Comparison of ENCODE assay signal across 8 cellular contexts in genomic region chr5:322281-322941, GRCh38. TPM values are rescaled to one million over a fixed set of nuclear protein-coding genes. Genes with fewer than 3 reads are reported as not detected.
DNase-seq lines count a peak whose midpoint lies in the region; ATAC-seq and TF ChIP-seq lines count a peak whose summit lies in the region.

No MANE protein-coding gene starts in this region.

- H3K27ac Mint-ChIP-seq in stimulated activated effector memory CD8-positive, alpha-beta T cell treated with anti-CD3 and anti-CD28 coated beads, Interleukin-12 subunit alpha, Interleukin-12 subunit beta, amount 100 ng/mL, for 72 hours = no peak overlapping the region

- peaks cover 7% of the 10 kb centered on the region for H3K36me3 Mint-ChIP-seq in stimulated activated effector memory CD8-positive, alpha-beta T cell treated with anti-CD3 and anti-CD28 coated beads, Interleukin-12 subunit alpha, Interleukin-12 subunit beta, amount 100 ng/mL, for 72 hours

- H3K9ac ChIP-seq in PC-3 (ENCODE audit: low read length) = no peak overlapping the region

- ATAC-seq in GM19025 (IDR thresholded peaks at IDR 0.05; ENCODE audit: low read depth, unreplicated experiment) = peak; percentile 6
- ATAC-seq in PC-3 = no peak
- peak; percentile 44 for ATAC-seq in stimulated activated effector memory CD8-positive, alpha-beta T cell treated with anti-CD3 and anti-CD28 coated beads, Interleukin-12 subunit alpha, Interleukin-12 subunit beta, amount 100 ng/mL, for 72 hours
- ATAC-seq in GM21360 (IDR thresholded peaks at IDR 0.05; ENCODE audit: unreplicated experiment) = no peak

- no peak for TF ChIP-seq CTCF in AG04450 (IDR thresholded peaks at IDR 0.05; ENCODE audit: low read depth, low read length)
- no peak for TF ChIP-seq CTCF in PC-3 (conservative IDR thresholded peaks at IDR 0.05; ENCODE audit: low read depth, low read length)
- no peak for TF ChIP-seq CTCF in esophagus squamous epithelium (IDR thresholded peaks at IDR 0.05)

- CTCF ChIA-PET in AG04450 (lab: Charles Lee) = interaction anchor here (1.2 kb wide), 1 partner anchor 63 kb away, joined by 3 read pairs; no protein-coding TSS in a partner anchor
- CTCF ChIA-PET in PC-3 (lab: Charles Lee) = no interaction called here

- POLR2A ChIA-PET in AG04450 (lab: Yijun Ruan, JAX) = no interaction called here
- POLR2A ChIA-PET in PC-3 (lab: Charles Lee; ENCODE audit: unreplicated experiment) = no interaction called here

- H3K9me3 ChIP-seq in AG04450 (ENCODE audit: control insufficient read depth, insufficient read depth, low read length) (peaks cover 12% of the 10 kb centered on the region), PC-3 (ENCODE audit: low read length) (no peaks in the 10 kb centered on the region), esophagus squamous epithelium (no peaks in the 10 kb centered on the region)

- H3K4me1 ChIP-seq in PC-3 (ENCODE audit: insufficient read depth, low read length) (peaks cover 4% of the 10 kb centered on the region; the same call in 1 of the 2 replicates), esophagus squamous epithelium (peaks cover 18 to 44% (median 18%) of the 10 kb centered on the region in 3 donors)

- no peaks in the 10 kb centered on the region for H3K9me2 ChIP-seq in PC-3 (replicated peaks; ENCODE audit: low read length)

- H3K27ac ChIP-seq in AG04450 (ENCODE audit: low read depth, low read length) = no peak overlapping the region
- H3K27ac ChIP-seq in PC-3 (ENCODE audit: low read length) = no peak overlapping the region
- peak overlapping the region; percentile 21 to 71 (median 48) for H3K27ac ChIP-seq in esophagus squamous epithelium

- intact Hi-C loops in PC-3 (cut with micrococcal nuclease) (no loop called here), esophagus squamous epithelium (cut with DNase I) (no loop called here)

- no peaks in the 10 kb centered on the region for H3F3A ChIP-seq in PC-3 (ENCODE audit: low read length, unreplicated experiment)

- H4K20me1 ChIP-seq in PC-3 (ENCODE audit: low read length) = no peaks in the 10 kb centered on the region

- peaks cover 16% of the 10 kb centered on the region for H3K4me1 Mint-ChIP-seq in stimulated activated effector memory CD8-positive, alpha-beta T cell treated with anti-CD3 and anti-CD28 coated beads, Interleukin-12 subunit alpha, Interleukin-12 subunit beta, amount 100 ng/mL, for 72 hours

- no peak overlapping the region for H2AFZ ChIP-seq in PC-3 (ENCODE audit: low read length)

- H3K4me3 ChIP-seq in AG04450 (ENCODE audit: low read depth, low read length) (peak overlapping the region; percentile 75), PC-3 (ENCODE audit: low read length) (peak overlapping the region; percentile 95), esophagus squamous epithelium (peak overlapping the region; percentile 36 to 73 (median 48))

- H3K4me2 ChIP-seq in PC-3 (ENCODE audit: low read length) = peak overlapping the region; percentile 100

- WGBS in esophagus squamous epithelium, 2 donors = 54 to 61% methylated on average over 16 to 27 of the region's 56 CpGs

- H3K36me3 ChIP-seq in PC-3 (ENCODE audit: low read depth, low read length) = no peaks in the 10 kb centered on the region
- H3K36me3 ChIP-seq in esophagus squamous epithelium = peaks cover 0 to under 1% (median 0%) of the 10 kb centered on the region in 3 donors

- no TSS peak for BruUV-seq in PC-3 (replicated peaks; lab: Mats Ljungman, UMichigan)

- no peaks in the 10 kb centered on the region for H3K9me3 Mint-ChIP-seq in stimulated activated effector memory CD8-positive, alpha-beta T cell treated with anti-CD3 and anti-CD28 coated beads, Interleukin-12 subunit alpha, Interleukin-12 subunit beta, amount 100 ng/mL, for 72 hours

- DNase-seq in AG04450 (ENCODE audit: low read depth, low spot score) = no peak
- no peak for DNase-seq in PC-3
- no peak for DNase-seq in esophagus squamous epithelium (lab: John Stamatoyannopoulos, UW)
- no peak for DNase-seq in stimulated activated effector memory CD8-positive, alpha-beta T cell treated with anti-CD3 and anti-CD28 coated beads, Interleukin-12 subunit alpha, Interleukin-12 subunit beta, amount 100 ng/mL, for 72 hours (ENCODE audit: low spot score in 2 of 2)
- no peak for DNase-seq in NCI-H82 treated with DMSO at 0.1 percent for 48 hours (lab: John Stamatoyannopoulos, UW; ENCODE audit: unreplicated experiment)
- no peak for DNase-seq in NCI-H1694 (lab: John Stamatoyannopoulos, UW)

- H3K27me3 ChIP-seq in AG04450 (ENCODE audit: control insufficient read depth, insufficient read depth, low read length) (no peaks in the 10 kb centered on the region), PC-3 (ENCODE audit: low read length) (no peaks in the 10 kb centered on the region), esophagus squamous epithelium (peaks cover 8 to 81% (median 14%) of the 10 kb centered on the region in 4 donors)

- no peaks in the 10 kb centered on the region for H3K79me2 ChIP-seq in PC-3 (ENCODE audit: low read length)

- H3K4me3 Mint-ChIP-seq in stimulated activated effector memory CD8-positive, alpha-beta T cell treated with anti-CD3 and anti-CD28 coated beads, Interleukin-12 subunit alpha, Interleukin-12 subunit beta, amount 100 ng/mL, for 72 hours = peak overlapping the region; percentile 53

- TF ChIP-seq POLR2A in esophagus squamous epithelium (IDR thresholded peaks at IDR 0.05) = no peak

RNA-seq across cellular contexts. Expression of gene AHRR, which starts 0.9 kb away (rescaled TPM):
- 22.3 and 24.6 TPM in 2 replicates for polyA plus RNA-seq in AG04450 (2011; rRNA removed)
- 24.0 and 25.8 TPM in 2 replicates for polyA minus RNA-seq in AG04450 (2011; rRNA and poly(A)+ RNA removed)
- total RNA-seq in PC-3 (2014; rRNA removed) (1.6 and 1.9 TPM in 2 replicates), esophagus squamous epithelium (1 to 10 TPM in 3 of 4 donors, under 1 TPM in 1; 0.66 to 1.5 (median 1.1) TPM)

RNA-seq across cellular contexts. Expression of gene PDCD6, which starts 51.0 kb away (rescaled TPM):
- 181 and 191 TPM in 2 replicates for polyA plus RNA-seq in AG04450 (2011; rRNA removed)
- polyA minus RNA-seq in AG04450 (2011; rRNA and poly(A)+ RNA removed) = 96.9 and 101 TPM in 2 replicates
- total RNA-seq in PC-3 (2014; rRNA removed) = 158 and 200 TPM in 2 replicates
- total RNA-seq in esophagus squamous epithelium = 100 to 1,000 TPM in 3 of 4 donors, 10 to 100 TPM in 1; 97.8 to 129 (median 114) TPM

Comparison
In these comparisons a context has a peak if more than half of its experiments do, and no peak if none do; other contexts are left out.
1. H3K27ac ChIP-seq: peak in esophagus squamous epithelium (4 of 4); none in AG04450 (single experiment) and PC-3 (single experiment).
2. ATAC-seq: peak in GM19025 (single experiment) and stimulated activated effector memory CD8-positive, alpha-beta T cell treated with anti-CD3 and anti-CD28 coated beads, Interleukin-12 subunit alpha, Interleukin-12 subunit beta, amount 100 ng/mL, for 72 hours (single experiment); none in PC-3 (single experiment) and GM21360 (single experiment).
3. Peak in every context shown above with its lines, with median percentiles within 50 percentile points of each other: H3K4me3 ChIP-seq.